Comparison of ENCODE assay signal across 13 cellular contexts in the genomic region with DNA sequence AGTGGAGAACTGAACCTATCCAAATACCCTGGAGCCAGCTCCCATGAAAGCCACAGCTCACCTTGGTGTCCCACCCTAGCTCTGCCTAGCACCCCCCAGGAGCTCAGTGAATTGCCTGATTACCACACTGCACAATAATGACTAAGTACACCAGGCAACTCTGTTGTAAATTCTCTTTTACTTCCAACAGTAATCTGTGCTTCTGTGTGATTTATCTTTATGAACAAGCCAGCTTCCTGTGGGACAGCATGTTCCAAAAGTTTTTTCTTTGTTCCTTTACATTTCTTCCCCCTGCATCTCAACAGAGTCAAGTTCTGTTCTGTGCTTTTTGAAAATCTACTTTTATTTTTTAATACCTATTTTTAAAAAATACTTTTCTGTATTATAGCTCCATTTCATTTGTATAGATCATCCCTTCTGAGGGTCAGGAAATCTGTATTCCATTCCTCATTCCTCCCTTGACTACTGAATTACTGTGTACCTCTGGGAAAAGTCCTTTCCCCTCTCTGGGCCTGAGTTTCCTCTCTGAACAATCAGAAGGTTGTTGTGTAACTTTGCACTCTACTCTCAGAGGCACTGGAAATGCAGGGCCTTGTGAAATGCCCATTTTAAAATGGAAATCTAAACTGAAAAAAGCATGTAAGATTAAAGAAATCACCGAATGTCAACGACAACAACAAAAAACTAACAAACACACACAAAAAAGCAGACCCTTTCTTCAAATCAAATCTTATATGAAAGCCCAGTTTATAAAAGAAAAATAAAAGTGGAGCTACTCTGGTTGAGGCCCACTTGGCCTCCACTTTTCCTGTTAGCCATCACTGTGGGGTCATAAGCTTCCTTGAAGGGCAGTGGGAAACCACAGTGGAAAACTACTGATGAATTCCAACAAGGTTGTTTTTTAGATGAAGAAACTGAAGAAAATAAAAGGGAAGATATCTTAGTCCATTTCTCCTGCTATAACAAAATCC. TPM values are rescaled to one million over a fixed set of nuclear protein-coding genes. Genes with fewer than 3 reads are reported as not detected.
DNase-seq lines count a peak whose midpoint lies in the region; ATAC-seq, FAIRE-seq and TF ChIP-seq lines count a peak whose summit lies in the region.
"Had no signal": no experiment of that assay in that cellular context is flagged by ENCODE, and none has a peak within 500 bp of the region (broad histone marks: within the 10 kb centered on the region; RNA-seq: fewer than 3 reads in every experiment).

No MANE protein-coding gene starts in this region.

- H3K4me3 ChIP-seq in AG10803 (ENCODE audit: low read length) (no peak overlapping the region), endothelial cell of umbilical vein (replicated peaks in 1 of 3; ENCODE audit: insufficient read depth in 1 of 3, low read depth in 1 of 3, low read length in 3 of 3) (no peak overlapping the region), muscle layer of duodenum (ENCODE audit: low read depth in 1 of 2, low read length in 2 of 2) (no peak overlapping the region)
- H3K4me3 ChIP-seq: ovary, tibial artery had no signal

- H3K4me2 ChIP-seq in endothelial cell of umbilical vein (ENCODE audit: insufficient read depth, low read length), result no peak overlapping the region

- H3K4me3 Mint-ChIP-seq in activated CD8-positive, alpha-beta memory T cell treated with anti-CD3 and anti-CD28 coated beads, Interleukin-2, amount 10 ng/mL, durations not matched to agents 7 days and 5 days, result no peak overlapping the region
- H3K4me3 Mint-ChIP-seq: T-helper 17 cell had no signal

- H3K9me1 ChIP-seq in endothelial cell of umbilical vein (replicated peaks; ENCODE audit: control insufficient read depth, extremely low read depth, insufficient read depth, low read length), result no peaks in the 10 kb centered on the region

- DNase-seq in AG10803 (ENCODE audit: low read depth), result peak; percentile 43
- DNase-seq in endothelial cell of umbilical vein (ENCODE audit: low read depth, low spot score), result peak; percentile 35
- DNase-seq in activated CD8-positive, alpha-beta memory T cell treated with anti-CD3 and anti-CD28 coated beads, Interleukin-2, amount 10 ng/mL, durations not matched to agents 7 days and 5 days, result no peak
- DNase-seq: activated naive CD4-positive, alpha-beta T cell; NCI-H2227 treated with DMSO at 0.1 percent for 48 hours; ovary; T-helper 17 cell; tibial artery had no signal

- no peaks in the 10 kb centered on the region for H3K9me3 Mint-ChIP-seq in activated CD8-positive, alpha-beta memory T cell treated with anti-CD3 and anti-CD28 coated beads, Interleukin-2, amount 10 ng/mL, durations not matched to agents 7 days and 5 days (ENCODE audit: low read depth)

- H3K79me2 ChIP-seq in endothelial cell of umbilical vein (ENCODE audit: control insufficient read depth, insufficient read depth, low read length), result no peaks in the 10 kb centered on the region

- H3K9me3 ChIP-seq in endothelial cell of umbilical vein (replicated peaks; ENCODE audit: control insufficient read depth, insufficient read depth, low read length) (no peaks in the 10 kb centered on the region), muscle layer of duodenum (ENCODE audit: control insufficient read depth in 1 of 2, low read length in 2 of 2) (no peaks in the 10 kb centered on the region)
- H3K9me3 ChIP-seq: ovary, tibial artery had no signal

- H2AFZ ChIP-seq in endothelial cell of umbilical vein (ENCODE audit: low read depth, low read length), result peak overlapping the region; percentile 64

- dilution Hi-C loops in endothelial cell of umbilical vein (cut with MboI; ENCODE audit: extremely low pct_ligation_motif_present, low sequenced_read_pairs), result no loop called here

- no peak overlapping the region for H3K27ac Mint-ChIP-seq in activated CD8-positive, alpha-beta memory T cell treated with anti-CD3 and anti-CD28 coated beads, Interleukin-2, amount 10 ng/mL, durations not matched to agents 7 days and 5 days
- H3K27ac Mint-ChIP-seq: T-helper 17 cell had no signal

- no peaks in the 10 kb centered on the region for H3K27me3 ChIP-seq in endothelial cell of umbilical vein (ENCODE audit: control insufficient read depth in 2 of 2, insufficient read depth in 2 of 2, low read length in 2 of 2)
- no peaks in the 10 kb centered on the region for H3K27me3 ChIP-seq in muscle layer of duodenum (ENCODE audit: low read depth, low read length)
- H3K27me3 ChIP-seq: ovary, tibial artery had no signal

- peak overlapping the region; percentile 19 for H3K9ac ChIP-seq in endothelial cell of umbilical vein (replicated peaks; ENCODE audit: extremely low read depth, insufficient read depth, low read length)

- no peaks in the 10 kb centered on the region for H3K36me3 Mint-ChIP-seq in activated CD8-positive, alpha-beta memory T cell treated with anti-CD3 and anti-CD28 coated beads, Interleukin-2, amount 10 ng/mL, durations not matched to agents 7 days and 5 days

- no peak for ATAC-seq in activated CD8-positive, alpha-beta memory T cell treated with anti-CD3 and anti-CD28 coated beads, Interleukin-2, amount 10 ng/mL, durations not matched to agents 7 days and 5 days
- ATAC-seq in GM18511 (IDR thresholded peaks at IDR 0.05; ENCODE audit: unreplicated experiment) (no peak), GM19467 (IDR thresholded peaks at IDR 0.05; ENCODE audit: unreplicated experiment) (no peak)
- ATAC-seq: T-helper 17 cell had no signal

- peaks cover 3% of the 10 kb centered on the region for H3K4me1 Mint-ChIP-seq in activated CD8-positive, alpha-beta memory T cell treated with anti-CD3 and anti-CD28 coated beads, Interleukin-2, amount 10 ng/mL, durations not matched to agents 7 days and 5 days

- CTCF ChIA-PET in endothelial cell of umbilical vein (lab: Charles Lee), result interaction anchor here (0.9 to 2.2 kb wide), 11 partner anchors 10 to 106 kb away, joined by 3 to 9 read pairs (median 4); a partner anchor contains a TSS
- CTCF ChIA-PET in activated CD8-positive, alpha-beta memory T cell treated with anti-CD3 and anti-CD28 coated beads, Interleukin-2, amount 10 ng/mL, durations not matched to agents 7 days and 5 days (lab: Charles Lee), result interaction anchor here (0.8 to 16.9 kb wide), 4 partner anchors 8 to 46 kb away, joined by 3 to 245 read pairs (median 8); a partner anchor contains a TSS

- peak overlapping the region; percentile 58 for H3K27ac ChIP-seq in endothelial cell of umbilical vein (ENCODE audit: insufficient read depth, low read depth, low read length)
- peak overlapping the region; percentile 69 for H3K27ac ChIP-seq in muscle layer of duodenum (ENCODE audit: low read length)
- H3K27ac ChIP-seq: ovary, tibial artery had no signal

- BruUV-seq in endothelial cell of umbilical vein (replicated peaks; lab: Mats Ljungman, UMichigan), result no TSS peak

- H3K4me1 ChIP-seq in endothelial cell of umbilical vein (ENCODE audit: control insufficient read depth, extremely low read depth, insufficient read depth, low read length) (peaks cover 54% of the 10 kb centered on the region), muscle layer of duodenum (ENCODE audit: control insufficient read depth in 1 of 2, insufficient read depth in 2 of 2, low read length in 2 of 2) (peaks cover 9 to 10% of the 10 kb centered on the region in 2 donors)

- POLR2A ChIA-PET in endothelial cell of umbilical vein (lab: Charles Lee), result interaction anchor here (0.8 kb wide), 1 partner anchor 10 kb away, joined by 3 read pairs; no protein-coding TSS in a partner anchor

- no peaks in the 10 kb centered on the region for H4K20me1 ChIP-seq in endothelial cell of umbilical vein (replicated peaks; ENCODE audit: control insufficient read depth, extremely low read depth, insufficient read depth, low read length)

- no peaks in the 10 kb centered on the region for H3K27me3 Mint-ChIP-seq in activated CD8-positive, alpha-beta memory T cell treated with anti-CD3 and anti-CD28 coated beads, Interleukin-2, amount 10 ng/mL, durations not matched to agents 7 days and 5 days
- H3K27me3 Mint-ChIP-seq: T-helper 17 cell had no signal

- FAIRE-seq in endothelial cell of umbilical vein (lab: Jason Lieb, UNC), result peak; percentile 80

- intact Hi-C loops in endothelial cell of umbilical vein (cut with micrococcal nuclease), result loop anchor here (5.0 kb wide), 1 partner anchor 34 kb away; a partner anchor contains a TSS

- peaks cover 0 to 5% of the 10 kb centered on the region in 2 experiments for H3K36me3 ChIP-seq in endothelial cell of umbilical vein (ENCODE audit: control insufficient read depth in 2 of 2, extremely low read depth in 1 of 2, insufficient read depth in 2 of 2, low read length in 2 of 2)
- H3K36me3 ChIP-seq in muscle layer of duodenum (ENCODE audit: control insufficient read depth in 1 of 2, insufficient read depth in 2 of 2, low read length in 2 of 2), result no peaks in the 10 kb centered on the region
- H3K36me3 ChIP-seq: ovary had no signal

- TF ChIP-seq CTCF in AG10803 (conservative IDR thresholded peaks at IDR 0.05; ENCODE audit: low read length) (no peak), endothelial cell of umbilical vein (IDR thresholded peaks at IDR 0.05; ENCODE audit: extremely low read depth in 1 of 2, insufficient read depth in 1 of 2, low read depth in 1 of 2, low read length in 2 of 2) (no peak)

- TF ChIP-seq POLR2A in endothelial cell of umbilical vein (IDR thresholded peaks at IDR 0.05; ENCODE audit: low read depth, low read length), result no peak

RNA-seq across cellular contexts. Expression of a gene that starts 21.8 kb away (rescaled TPM):
- 32.5 and 41.0 TPM in 2 replicates for total RNA-seq in endothelial cell of umbilical vein
- 5.8 and 7.6 TPM in 2 replicates for polyA plus RNA-seq in endothelial cell of umbilical vein
- 6.1 and 6.2 TPM in 2 replicates for polyA plus RNA-seq in endothelial cell of umbilical vein (2011; cell fraction: cytosol; rRNA removed)
- 21.6 and 26.6 TPM in 2 replicates for polyA plus RNA-seq in endothelial cell of umbilical vein (2011; cell fraction: nucleus; rRNA removed)
- 7.3 and 10.1 TPM in 2 replicates for polyA plus RNA-seq in endothelial cell of umbilical vein (2012)
- polyA minus RNA-seq in endothelial cell of umbilical vein, result 18.8 and 21.4 TPM in 2 replicates
- polyA minus RNA-seq in endothelial cell of umbilical vein (2011; cell fraction: cytosol; rRNA and poly(A)+ RNA removed), result 41.8 TPM
- polyA minus RNA-seq in endothelial cell of umbilical vein (2011; cell fraction: nucleus; rRNA and poly(A)+ RNA removed), result 12.4 and 16.8 TPM in 2 replicates
- 10 to 100 TPM; 27.2 to 27.3 TPM for total RNA-seq in activated CD8-positive, alpha-beta memory T cell treated with anti-CD3 and anti-CD28 coated beads, Interleukin-2, amount 10 ng/mL, durations not matched to agents 7 days and 5 days

RNA-seq across cellular contexts. Expression of a gene that starts 34.3 kb away (rescaled TPM):
- 17.0 and 23.3 TPM in 2 replicates for total RNA-seq in endothelial cell of umbilical vein
- polyA plus RNA-seq in endothelial cell of umbilical vein, result 28.1 and 29.9 TPM in 2 replicates
- 18.5 and 20.5 TPM in 2 replicates for polyA plus RNA-seq in endothelial cell of umbilical vein (2011; cell fraction: cytosol; rRNA removed)
- 32.1 and 36.0 TPM in 2 replicates for polyA plus RNA-seq in endothelial cell of umbilical vein (2011; cell fraction: nucleus; rRNA removed)
- 13.2 and 18.2 TPM in 2 replicates for polyA plus RNA-seq in endothelial cell of umbilical vein (2012)
- polyA minus RNA-seq in endothelial cell of umbilical vein, result 18.4 and 20.0 TPM in 2 replicates
- polyA minus RNA-seq in endothelial cell of umbilical vein (2011; cell fraction: cytosol; rRNA and poly(A)+ RNA removed), result 1.2 TPM
- 6.6 and 7.1 TPM in 2 replicates for polyA minus RNA-seq in endothelial cell of umbilical vein (2011; cell fraction: nucleus; rRNA and poly(A)+ RNA removed)
- 10 to 100 TPM; 26.7 to 32.1 TPM for total RNA-seq in activated CD8-positive, alpha-beta memory T cell treated with anti-CD3 and anti-CD28 coated beads, Interleukin-2, amount 10 ng/mL, durations not matched to agents 7 days and 5 days

RNA-seq across cellular contexts. Expression of a gene that starts 51.9 kb away (rescaled TPM):
- 73.2 and 76.2 TPM in 2 replicates for total RNA-seq in endothelial cell of umbilical vein
- polyA plus RNA-seq in endothelial cell of umbilical vein, result 6.2 and 7.9 TPM in 2 replicates
- 8.2 and 8.6 TPM in 2 replicates for polyA plus RNA-seq in endothelial cell of umbilical vein (2011; cell fraction: cytosol; rRNA removed)
- polyA plus RNA-seq in endothelial cell of umbilical vein (2011; cell fraction: nucleus; rRNA removed), result 16.9 and 21.2 TPM in 2 replicates
- 12.1 and 16.6 TPM in 2 replicates for polyA plus RNA-seq in endothelial cell of umbilical vein (2012)
- polyA minus RNA-seq in endothelial cell of umbilical vein, result 17.9 and 18.0 TPM in 2 replicates
- polyA minus RNA-seq in endothelial cell of umbilical vein (2011; cell fraction: cytosol; rRNA and poly(A)+ RNA removed), result 1.7 TPM
- polyA minus RNA-seq in endothelial cell of umbilical vein (2011; cell fraction: nucleus; rRNA and poly(A)+ RNA removed), result 16.1 and 17.1 TPM in 2 replicates
- not detected for total RNA-seq in activated CD8-positive, alpha-beta memory T cell treated with anti-CD3 and anti-CD28 coated beads, Interleukin-2, amount 10 ng/mL, durations not matched to agents 7 days and 5 days

RNA-seq across cellular contexts. Expression of a gene that starts 55.6 kb away (rescaled TPM):
- total RNA-seq in endothelial cell of umbilical vein, result not detected in 2 replicates
- polyA plus RNA-seq in endothelial cell of umbilical vein, result 0.37 TPM in 1 of 2 replicates, not detected in the other
- not detected in 2 replicates for polyA plus RNA-seq in endothelial cell of umbilical vein (2011; cell fraction: cytosol; rRNA removed)
- not detected in 2 replicates for polyA plus RNA-seq in endothelial cell of umbilical vein (2011; cell fraction: nucleus; rRNA removed)
- polyA plus RNA-seq in endothelial cell of umbilical vein (2012), result not detected in 2 replicates
- polyA minus RNA-seq in endothelial cell of umbilical vein, result not detected in 2 replicates
- polyA minus RNA-seq in endothelial cell of umbilical vein (2011; cell fraction: cytosol; rRNA and poly(A)+ RNA removed), result not detected
- not detected in 2 replicates for polyA minus RNA-seq in endothelial cell of umbilical vein (2011; cell fraction: nucleus; rRNA and poly(A)+ RNA removed)
- not detected for total RNA-seq in activated CD8-positive, alpha-beta memory T cell treated with anti-CD3 and anti-CD28 coated beads, Interleukin-2, amount 10 ng/mL, durations not matched to agents 7 days and 5 days
- total RNA-seq: glomerular endothelial cell, lower leg skin, T-helper 17 cell had no signal

Comparison
In these comparisons a context has a peak if more than half of its experiments do, and no peak if none do; other contexts are left out.
1. RNA of a gene that starts 51.9 kb away (total RNA-seq): 73.2 to 76.2 TPM in endothelial cell of umbilical vein; not detected in activated CD8-positive, alpha-beta memory T cell treated with anti-CD3 and anti-CD28 coated beads, Interleukin-2, amount 10 ng/mL, durations not matched to agents 7 days and 5 days; every median in the first group is over 10 times any median in the second.